ENCODE assay signal across 2 cellular contexts in the genomic region with DNA sequence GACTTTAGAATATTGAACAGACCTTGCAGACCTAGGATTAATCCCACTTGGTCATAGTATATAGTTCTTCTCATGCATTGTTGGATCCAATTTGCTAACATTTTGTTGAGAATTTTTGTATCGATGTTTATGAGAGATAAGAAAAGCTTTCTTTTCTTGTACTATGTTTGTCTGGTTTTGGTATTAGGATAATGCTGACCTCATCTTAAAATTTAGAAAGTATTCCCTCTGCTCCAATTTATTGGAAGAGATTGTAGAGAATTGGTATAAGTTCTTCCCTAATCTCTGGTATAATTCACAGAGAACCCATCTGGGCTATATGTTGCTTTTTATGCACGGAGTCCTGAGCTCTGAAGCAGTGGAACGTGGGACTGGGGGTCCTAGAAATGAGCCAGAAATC.
TF ChIP-seq lines count a peak whose summit lies in the region.

No MANE protein-coding gene starts in this region.

TF ChIP-seq in HepG2, 621 proteins besides CTCF, POLR2A, EP300 and RAD21 (continued from another document):
- TF ChIP-seq, protein P1, sequence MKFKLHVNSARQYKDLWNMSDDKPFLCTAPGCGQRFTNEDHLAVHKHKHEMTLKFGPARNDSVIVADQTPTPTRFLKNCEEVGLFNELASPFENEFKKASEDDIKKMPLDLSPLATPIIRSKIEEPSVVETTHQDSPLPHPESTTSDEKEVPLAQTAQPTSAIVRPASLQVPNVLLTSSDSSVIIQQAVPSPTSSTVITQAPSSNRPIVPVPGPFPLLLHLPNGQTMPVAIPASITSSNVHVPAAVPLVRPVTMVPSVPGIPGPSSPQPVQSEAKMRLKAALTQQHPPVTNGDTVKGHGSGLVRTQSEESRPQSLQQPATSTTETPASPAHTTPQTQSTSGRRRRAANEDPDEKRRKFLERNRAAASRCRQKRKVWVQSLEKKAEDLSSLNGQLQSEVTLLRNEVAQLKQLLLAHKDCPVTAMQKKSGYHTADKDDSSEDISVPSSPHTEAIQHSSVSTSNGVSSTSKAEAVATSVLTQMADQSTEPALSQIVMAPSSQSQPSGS (CRISPR knock-in tag; IDR thresholded peaks at IDR 0.05) = no peak
- TF ChIP-seq MAFF (IDR thresholded peaks at IDR 0.05; ENCODE audit: low read depth, low read length) = peak; percentile 82

TF ChIP-seq in K562, 482 proteins besides CTCF, POLR2A, EP300 and RAD21 (continued from another document):
- TF ChIP-seq, protein P2, sequence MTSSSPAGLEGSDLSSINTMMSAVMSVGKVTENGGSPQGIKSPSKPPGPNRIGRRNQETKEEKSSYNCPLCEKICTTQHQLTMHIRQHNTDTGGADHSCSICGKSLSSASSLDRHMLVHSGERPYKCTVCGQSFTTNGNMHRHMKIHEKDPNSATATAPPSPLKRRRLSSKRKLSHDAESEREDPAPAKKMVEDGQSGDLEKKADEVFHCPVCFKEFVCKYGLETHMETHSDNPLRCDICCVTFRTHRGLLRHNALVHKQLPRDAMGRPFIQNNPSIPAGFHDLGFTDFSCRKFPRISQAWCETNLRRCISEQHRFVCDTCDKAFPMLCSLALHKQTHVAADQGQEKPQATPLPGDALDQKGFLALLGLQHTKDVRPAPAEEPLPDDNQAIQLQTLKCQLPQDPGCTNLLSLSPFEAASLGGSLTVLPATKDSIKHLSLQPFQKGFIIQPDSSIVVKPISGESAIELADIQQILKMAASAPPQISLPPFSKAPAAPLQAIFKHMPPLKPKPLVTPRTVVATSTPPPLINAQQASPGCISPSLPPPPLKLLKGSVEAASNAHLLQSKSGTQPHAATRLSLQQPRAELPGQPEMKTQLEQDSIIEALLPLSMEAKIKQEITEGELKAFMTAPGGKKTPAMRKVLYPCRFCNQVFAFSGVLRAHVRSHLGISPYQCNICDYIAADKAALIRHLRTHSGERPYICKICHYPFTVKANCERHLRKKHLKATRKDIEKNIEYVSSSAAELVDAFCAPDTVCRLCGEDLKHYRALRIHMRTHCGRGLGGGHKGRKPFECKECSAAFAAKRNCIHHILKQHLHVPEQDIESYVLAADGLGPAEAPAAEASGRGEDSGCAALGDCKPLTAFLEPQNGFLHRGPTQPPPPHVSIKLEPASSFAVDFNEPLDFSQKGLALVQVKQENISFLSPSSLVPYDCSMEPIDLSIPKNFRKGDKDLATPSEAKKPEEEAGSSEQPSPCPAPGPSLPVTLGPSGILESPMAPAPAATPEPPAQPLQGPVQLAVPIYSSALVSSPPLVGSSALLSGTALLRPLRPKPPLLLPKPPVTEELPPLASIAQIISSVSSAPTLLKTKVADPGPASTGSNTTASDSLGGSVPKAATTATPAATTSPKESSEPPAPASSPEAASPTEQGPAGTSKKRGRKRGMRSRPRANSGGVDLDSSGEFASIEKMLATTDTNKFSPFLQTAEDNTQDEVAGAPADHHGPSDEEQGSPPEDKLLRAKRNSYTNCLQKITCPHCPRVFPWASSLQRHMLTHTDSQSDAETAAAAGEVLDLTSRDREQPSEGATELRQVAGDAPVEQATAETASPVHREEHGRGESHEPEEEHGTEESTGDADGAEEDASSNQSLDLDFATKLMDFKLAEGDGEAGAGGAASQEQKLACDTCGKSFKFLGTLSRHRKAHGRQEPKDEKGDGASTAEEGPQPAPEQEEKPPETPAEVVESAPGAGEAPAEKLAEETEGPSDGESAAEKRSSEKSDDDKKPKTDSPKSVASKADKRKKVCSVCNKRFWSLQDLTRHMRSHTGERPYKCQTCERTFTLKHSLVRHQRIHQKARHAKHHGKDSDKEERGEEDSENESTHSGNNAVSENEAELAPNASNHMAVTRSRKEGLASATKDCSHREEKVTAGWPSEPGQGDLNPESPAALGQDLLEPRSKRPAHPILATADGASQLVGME (CRISPR knock-in tag; IDR thresholded peaks at IDR 0.05) = no peak
- 0 out of 2 replicates have a peak, but pooled peaks have one; percentile 12 for TF ChIP-seq MAFG (tag; conservative IDR thresholded peaks at IDR 0.05)
- TF ChIP-seq, protein P3, sequence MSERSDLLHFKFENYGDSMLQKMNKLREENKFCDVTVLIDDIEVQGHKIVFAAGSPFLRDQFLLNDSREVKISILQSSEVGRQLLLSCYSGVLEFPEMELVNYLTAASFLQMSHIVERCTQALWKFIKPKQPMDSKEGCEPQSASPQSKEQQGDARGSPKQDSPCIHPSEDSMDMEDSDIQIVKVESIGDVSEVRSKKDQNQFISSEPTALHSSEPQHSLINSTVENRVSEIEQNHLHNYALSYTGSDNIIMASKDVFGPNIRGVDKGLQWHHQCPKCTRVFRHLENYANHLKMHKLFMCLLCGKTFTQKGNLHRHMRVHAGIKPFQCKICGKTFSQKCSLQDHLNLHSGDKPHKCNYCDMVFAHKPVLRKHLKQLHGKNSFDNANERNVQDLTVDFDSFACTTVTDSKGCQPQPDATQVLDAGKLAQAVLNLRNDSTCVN (CRISPR knock-in tag; IDR thresholded peaks at IDR 0.05) = no peak
- peak; percentile 69 for TF ChIP-seq MAFF (IDR thresholded peaks at IDR 0.05; ENCODE audit: low read length)
- no peak for TF ChIP-seq RBM39 (optimal IDR thresholded peaks at IDR 0.05; ENCODE audit: low read depth, low read length)
- TF ChIP-seq, protein P4, sequence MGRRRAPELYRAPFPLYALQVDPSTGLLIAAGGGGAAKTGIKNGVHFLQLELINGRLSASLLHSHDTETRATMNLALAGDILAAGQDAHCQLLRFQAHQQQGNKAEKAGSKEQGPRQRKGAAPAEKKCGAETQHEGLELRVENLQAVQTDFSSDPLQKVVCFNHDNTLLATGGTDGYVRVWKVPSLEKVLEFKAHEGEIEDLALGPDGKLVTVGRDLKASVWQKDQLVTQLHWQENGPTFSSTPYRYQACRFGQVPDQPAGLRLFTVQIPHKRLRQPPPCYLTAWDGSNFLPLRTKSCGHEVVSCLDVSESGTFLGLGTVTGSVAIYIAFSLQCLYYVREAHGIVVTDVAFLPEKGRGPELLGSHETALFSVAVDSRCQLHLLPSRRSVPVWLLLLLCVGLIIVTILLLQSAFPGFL (CRISPR knock-in tag; IDR thresholded peaks at IDR 0.05) = no peak
- TF ChIP-seq ZNF316 (IDR thresholded peaks at IDR 0.05) = peak; percentile 66
